In genomic region chr1:55140546-55140983, GRCh38 we compare ENCODE assay signal across 8 cellular contexts.
DNase-seq lines count a peak whose midpoint lies in the region; ATAC-seq and TF ChIP-seq lines count a peak whose summit lies in the region.

No MANE protein-coding gene starts in this region.

- intact Hi-C loops in CD4-positive, alpha-beta memory T cell (cut with micrococcal nuclease): loop anchor here (1.0 to 2.0 kb wide), 3 partner anchors 74 to 198 kb away; partner anchors contain the start of gene USP24

- H3K4me1 Mint-ChIP-seq in CD4-positive, alpha-beta memory T cell: peaks cover 5 to 12% (median 8%) of the 10 kb centered on the region in 4 donors
- H3K4me1 Mint-ChIP-seq in activated CD8-positive, alpha-beta T cell treated with anti-CD3 and anti-CD28 coated beads, Interleukin-2, amount 10 ng/mL, durations not matched to agents 7 days and 5 days (ENCODE audit: low read depth): peaks cover 16% of the 10 kb centered on the region
- H3K4me1 Mint-ChIP-seq in endothelial cell (ENCODE audit: unreplicated experiment): no peaks in the 10 kb centered on the region

- no peak overlapping the region for H3K4me3 ChIP-seq in CD4-positive, alpha-beta memory T cell (ENCODE audit: low read length in 2 of 2)

- no peak overlapping the region for H3K27ac ChIP-seq in CD4-positive, alpha-beta memory T cell (ENCODE audit: low read depth, low read length)

- no peaks in the 10 kb centered on the region for H3K4me1 ChIP-seq in CD4-positive, alpha-beta memory T cell (ENCODE audit: insufficient read depth, low read length)

- CTCF ChIA-PET in CD4-positive, alpha-beta memory T cell (lab: Charles Lee; ENCODE audit: partially characterized antibody): interaction anchor here (0.7 to 13.5 kb wide), 8 partner anchors 8 to 148 kb away, joined by 3 to 180 read pairs (median 4); no protein-coding TSS in a partner anchor
- CTCF ChIA-PET in activated CD8-positive, alpha-beta T cell treated with anti-CD3 and anti-CD28 coated beads, Interleukin-2, amount 10 ng/mL, durations not matched to agents 7 days and 5 days (lab: Charles Lee): interaction anchor here (0.6 to 4.6 kb wide), 15 partner anchors 8 to 235 kb away, joined by 3 to 48 read pairs (median 5); no protein-coding TSS in a partner anchor

- H3K9me3 Mint-ChIP-seq in CD4-positive, alpha-beta memory T cell: no peaks in the 10 kb centered on the region
- no peaks in the 10 kb centered on the region for H3K9me3 Mint-ChIP-seq in activated CD8-positive, alpha-beta T cell treated with anti-CD3 and anti-CD28 coated beads, Interleukin-2, amount 10 ng/mL, durations not matched to agents 7 days and 5 days (ENCODE audit: insufficient read depth)
- no peaks in the 10 kb centered on the region for H3K9me3 Mint-ChIP-seq in endothelial cell (ENCODE audit: unreplicated experiment)

- H3K9me3 ChIP-seq in CD4-positive, alpha-beta memory T cell (ENCODE audit: control insufficient read depth in 1 of 2, low read length in 2 of 2): no peaks in the 10 kb centered on the region

- POLR2A ChIA-PET in CD4-positive, alpha-beta memory T cell (lab: Charles Lee; ENCODE audit: partially characterized antibody): no interaction called here
- POLR2A ChIA-PET in activated CD8-positive, alpha-beta T cell treated with anti-CD3 and anti-CD28 coated beads, Interleukin-2, amount 10 ng/mL, durations not matched to agents 7 days and 5 days (lab: Charles Lee): no interaction called here

- H3K27me3 Mint-ChIP-seq in CD4-positive, alpha-beta memory T cell: no peaks in the 10 kb centered on the region
- H3K27me3 Mint-ChIP-seq in activated CD8-positive, alpha-beta T cell treated with anti-CD3 and anti-CD28 coated beads, Interleukin-2, amount 10 ng/mL, durations not matched to agents 7 days and 5 days (ENCODE audit: low read depth): no peaks in the 10 kb centered on the region
- H3K27me3 Mint-ChIP-seq in endothelial cell (ENCODE audit: unreplicated experiment): no peaks in the 10 kb centered on the region

- DNase-seq in CD4-positive, alpha-beta memory T cell: peak; percentile 70 to 79 (median 73)
- DNase-seq in HS-27A (ENCODE audit: low read depth): peak; percentile 46
- DNase-seq in NK-92 (lab: John Stamatoyannopoulos, UW; ENCODE audit: unreplicated experiment): peak; percentile 25
- peak; percentile 88 for DNase-seq in activated CD8-positive, alpha-beta T cell treated with anti-CD3 and anti-CD28 coated beads, Interleukin-2, amount 10 ng/mL, durations not matched to agents 7 days and 5 days
- DNase-seq in endothelial cell (ENCODE audit: low spot score): peak; percentile 72
- peak; percentile 81 for DNase-seq in mucosa of gallbladder (ENCODE audit: low spot score)
- DNase-seq in stimulated activated CD8-positive, alpha-beta memory T cell treated with anti-CD3 and anti-CD28 coated beads, Interleukin-7, amount 100 ng/mL, for 4 hours (ENCODE audit: low read depth in 2 of 2): peak; percentile 47 to 72

- ATAC-seq in GM19372 (IDR thresholded peaks at IDR 0.05; ENCODE audit: low read depth, unreplicated experiment): peak; percentile 70
- peak; percentile 94 for ATAC-seq in activated CD8-positive, alpha-beta T cell treated with anti-CD3 and anti-CD28 coated beads, Interleukin-2, amount 10 ng/mL, durations not matched to agents 7 days and 5 days

- peak; percentile 33 for TF ChIP-seq CTCF in endothelial cell (IDR thresholded peaks at IDR 0.05; ENCODE audit: unreplicated experiment)

- H3K36me3 Mint-ChIP-seq in CD4-positive, alpha-beta memory T cell: peaks cover 19 to 52% of the 10 kb centered on the region in 2 donors
- peaks cover 41% of the 10 kb centered on the region for H3K36me3 Mint-ChIP-seq in activated CD8-positive, alpha-beta T cell treated with anti-CD3 and anti-CD28 coated beads, Interleukin-2, amount 10 ng/mL, durations not matched to agents 7 days and 5 days (ENCODE audit: low read depth)
- peaks cover 19% of the 10 kb centered on the region for H3K36me3 Mint-ChIP-seq in endothelial cell (ENCODE audit: low read depth, unreplicated experiment)

- H3K36me3 ChIP-seq in CD4-positive, alpha-beta memory T cell (ENCODE audit: insufficient read depth, low read length): peaks cover 63% of the 10 kb centered on the region

- no peaks in the 10 kb centered on the region for H3K27me3 ChIP-seq in CD4-positive, alpha-beta memory T cell (ENCODE audit: insufficient read depth, low read length)

- H3K27ac Mint-ChIP-seq in CD4-positive, alpha-beta memory T cell: peak overlapping the region; percentile 19 to 90 (median 70)
- H3K27ac Mint-ChIP-seq in activated CD8-positive, alpha-beta T cell treated with anti-CD3 and anti-CD28 coated beads, Interleukin-2, amount 10 ng/mL, durations not matched to agents 7 days and 5 days: peak overlapping the region; percentile 24
- H3K27ac Mint-ChIP-seq in endothelial cell (ENCODE audit: unreplicated experiment): no peak overlapping the region

- no peak overlapping the region for H3K4me3 Mint-ChIP-seq in CD4-positive, alpha-beta memory T cell
- no peak overlapping the region for H3K4me3 Mint-ChIP-seq in activated CD8-positive, alpha-beta T cell treated with anti-CD3 and anti-CD28 coated beads, Interleukin-2, amount 10 ng/mL, durations not matched to agents 7 days and 5 days
- H3K4me3 Mint-ChIP-seq in endothelial cell (ENCODE audit: unreplicated experiment): no peak overlapping the region

Comparison
In these comparisons a context has a peak if more than half of its experiments do, and no peak if none do; other contexts are left out.
1. DNase-seq: peak in every context shown above with its lines; median percentile 88 in activated CD8-positive, alpha-beta T cell treated with anti-CD3 and anti-CD28 coated beads, Interleukin-2, amount 10 ng/mL, durations not matched to agents 7 days and 5 days; 81 in mucosa of gallbladder; 73 in CD4-positive, alpha-beta memory T cell; 72 in endothelial cell; 60 in stimulated activated CD8-positive, alpha-beta memory T cell treated with anti-CD3 and anti-CD28 coated beads, Interleukin-7, amount 100 ng/mL, for 4 hours; 46 in HS-27A; 25 in NK-92.